In the genomic region with DNA sequence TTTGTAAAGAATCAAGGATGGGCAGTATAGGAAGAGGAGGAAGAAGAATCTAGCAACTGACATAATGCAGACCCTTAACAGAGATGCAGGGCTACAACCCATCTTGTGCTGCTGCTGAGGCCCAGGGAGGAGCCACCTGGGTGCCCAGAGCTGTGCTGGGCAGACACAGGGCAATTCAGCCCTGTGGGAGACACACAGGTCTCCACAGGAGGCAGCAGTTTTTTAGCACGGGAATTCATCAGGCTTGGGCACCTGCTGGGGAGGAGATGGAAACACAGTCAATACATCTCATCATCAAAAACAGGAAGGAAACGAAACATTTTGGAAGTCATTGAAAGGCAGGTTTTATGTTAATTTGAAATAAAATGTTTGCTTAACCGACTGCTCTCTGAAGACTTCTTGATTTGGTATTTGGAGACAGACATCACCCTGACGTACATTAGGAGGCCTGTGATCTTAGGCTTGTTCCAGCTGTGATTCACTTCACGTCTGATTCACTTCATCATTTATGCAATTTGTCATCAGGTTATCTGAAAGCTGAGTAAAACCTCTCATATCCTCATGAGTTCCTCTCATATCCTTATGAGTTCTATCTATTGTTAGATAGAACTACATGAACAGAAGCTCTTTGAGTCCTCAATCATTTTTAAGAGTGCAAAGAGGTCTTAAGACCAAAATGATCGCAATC, we compare ENCODE assay signal across 12 cellular contexts.
DNase-seq lines count a peak whose midpoint lies in the region; ATAC-seq, FAIRE-seq and TF ChIP-seq lines count a peak whose summit lies in the region.
"Had no signal": no experiment of that assay in that cellular context is flagged by ENCODE, and none has a peak within 500 bp of the region (broad histone marks: within the 10 kb centered on the region; RNA-seq: fewer than 3 reads in every experiment).

No MANE protein-coding gene starts in this region.

- no peaks in the 10 kb centered on the region for H3K9me3 Mint-ChIP-seq in activated CD4-positive, alpha-beta T cell treated with anti-CD3 and anti-CD28 coated beads for 36 hours (ENCODE audit: low read depth)
- H3K9me3 Mint-ChIP-seq in natural killer cell treated with Interleukin-12 subunit alpha and Interleukin-12 subunit beta and Interleukin-15 and Interleukin-18, amount 100 ng/mL, for 72 hours, result no peaks in the 10 kb centered on the region
- H3K9me3 Mint-ChIP-seq in activated T-helper 2 cell treated with anti-CD3 and anti-CD28 coated beads, Interferon-gamma antibody, Interleukin-2, Interleukin-4, amounts not matched to agents 10 μg/mL and 5 μg/mL and 100 μg/mL, durations not matched to agents 14 hours and 24 hours and 36 hours, result no peaks in the 10 kb centered on the region

- CTCF ChIA-PET in activated CD4-positive, alpha-beta T cell treated with anti-CD3 and anti-CD28 coated beads for 36 hours (lab: Charles Lee), result interaction anchor here (0.5 to 2.3 kb wide), 24 partner anchors 9 to 874 kb away, joined by 3 to 14 read pairs (median 5); a partner anchor contains a TSS

- no peaks in the 10 kb centered on the region for H3K27me3 ChIP-seq in bronchial epithelial cell (ENCODE audit: control insufficient read depth, insufficient read depth, low read length)

- H3K27me3 Mint-ChIP-seq in activated CD4-positive, alpha-beta T cell treated with anti-CD3 and anti-CD28 coated beads for 36 hours, result no peaks in the 10 kb centered on the region
- H3K27me3 Mint-ChIP-seq in natural killer cell treated with Interleukin-12 subunit alpha and Interleukin-12 subunit beta and Interleukin-15 and Interleukin-18, amount 100 ng/mL, for 72 hours, result no peaks in the 10 kb centered on the region
- H3K27me3 Mint-ChIP-seq in activated T-helper 2 cell treated with anti-CD3 and anti-CD28 coated beads, Interferon-gamma antibody, Interleukin-2, Interleukin-4, amounts not matched to agents 10 μg/mL and 5 μg/mL and 100 μg/mL, durations not matched to agents 14 hours and 24 hours and 36 hours (ENCODE audit: low read depth), result peaks cover 9% of the 10 kb centered on the region

- intact Hi-C loops in activated CD4-positive, alpha-beta T cell treated with anti-CD3 and anti-CD28 coated beads for 36 hours (cut with DNase I, micrococcal nuclease), result loop anchor here (1.0 to 10.0 kb wide), 6 partner anchors 18 to 399 kb away; a partner anchor contains a TSS
- intact Hi-C loops in activated T-helper 2 cell treated with anti-CD3 and anti-CD28 coated beads, Interferon-gamma antibody, Interleukin-2, Interleukin-4, amounts not matched to agents 10 μg/mL and 5 μg/mL and 100 μg/mL, durations not matched to agents 14 hours and 24 hours and 36 hours (cut with micrococcal nuclease), result loop anchor here (5.0 kb wide), 1 partner anchor 79 kb away; a partner anchor contains a TSS

- H3K4me3 ChIP-seq in bronchial epithelial cell (ENCODE audit: low read depth, low read length), result no peak overlapping the region
- H3K4me3 ChIP-seq: HAP-1 had no signal

- DNase-seq in activated CD4-positive, alpha-beta T cell treated with anti-CD3 and anti-CD28 coated beads for 36 hours, result peak; percentile 31
- DNase-seq in activated CD4-positive, alpha-beta T cell treated with anti-CD3 and anti-CD28 coated beads, Interleukin-2, amount 50 U/mL, for 48 hours, result no peak
- DNase-seq in HT1080 (ENCODE audit: low read depth) (peak; percentile 71), bronchial epithelial cell (ENCODE audit: low read depth) (peak; percentile 88), urothelium cell line (ENCODE audit: low spot score) (no peak)
- DNase-seq in natural killer cell treated with Interleukin-12 subunit alpha and Interleukin-12 subunit beta and Interleukin-15 and Interleukin-18, amount 100 ng/mL, for 72 hours (ENCODE audit: low spot score), result no peak
- no peak for DNase-seq in activated T-helper 2 cell treated with anti-CD3 and anti-CD28 coated beads, Interferon-gamma antibody, Interleukin-2, Interleukin-4, amounts not matched to agents 10 μg/mL and 5 μg/mL and 100 μg/mL, durations not matched to agents 14 hours and 24 hours and 36 hours (ENCODE audit: low spot score)
- DNase-seq: NCI-H1105 had no signal

- H3K36me3 Mint-ChIP-seq in activated CD4-positive, alpha-beta T cell treated with anti-CD3 and anti-CD28 coated beads for 36 hours (ENCODE audit: low read depth), result no peaks in the 10 kb centered on the region
- no peaks in the 10 kb centered on the region for H3K36me3 Mint-ChIP-seq in natural killer cell treated with Interleukin-12 subunit alpha and Interleukin-12 subunit beta and Interleukin-15 and Interleukin-18, amount 100 ng/mL, for 72 hours
- no peaks in the 10 kb centered on the region for H3K36me3 Mint-ChIP-seq in activated T-helper 2 cell treated with anti-CD3 and anti-CD28 coated beads, Interferon-gamma antibody, Interleukin-2, Interleukin-4, amounts not matched to agents 10 μg/mL and 5 μg/mL and 100 μg/mL, durations not matched to agents 14 hours and 24 hours and 36 hours (ENCODE audit: low read depth)

- peak; percentile 92 for ATAC-seq in activated CD4-positive, alpha-beta T cell treated with anti-CD3 and anti-CD28 coated beads for 36 hours
- peak in 1 of 2 donors; percentile 61 for ATAC-seq in natural killer cell treated with Interleukin-12 subunit alpha and Interleukin-12 subunit beta and Interleukin-15 and Interleukin-18, amount 100 ng/mL, for 72 hours
- ATAC-seq in HG02981 (IDR thresholded peaks at IDR 0.05; ENCODE audit: unreplicated experiment), result no peak

- H3K4me1 Mint-ChIP-seq in activated CD4-positive, alpha-beta T cell treated with anti-CD3 and anti-CD28 coated beads for 36 hours, result peaks cover 14% of the 10 kb centered on the region
- H3K4me1 Mint-ChIP-seq in natural killer cell treated with Interleukin-12 subunit alpha and Interleukin-12 subunit beta and Interleukin-15 and Interleukin-18, amount 100 ng/mL, for 72 hours (ENCODE audit: low read depth in 2 of 2), result peaks cover 23 to 25% of the 10 kb centered on the region in 2 donors
- H3K4me1 Mint-ChIP-seq in activated T-helper 2 cell treated with anti-CD3 and anti-CD28 coated beads, Interferon-gamma antibody, Interleukin-2, Interleukin-4, amounts not matched to agents 10 μg/mL and 5 μg/mL and 100 μg/mL, durations not matched to agents 14 hours and 24 hours and 36 hours (ENCODE audit: low read depth), result peaks cover 6% of the 10 kb centered on the region

- POLR2A ChIA-PET in activated CD4-positive, alpha-beta T cell treated with anti-CD3 and anti-CD28 coated beads for 36 hours (lab: Charles Lee), result interaction anchor here (0.8 kb wide), 1 partner anchor 22 kb away, joined by 5 read pairs; no protein-coding TSS in a partner anchor

- TF ChIP-seq CTCF in bronchial epithelial cell (IDR thresholded peaks at IDR 0.05; ENCODE audit: insufficient read depth, low read length, severe bottlenecking), result no peak

- no peak overlapping the region for H3K27ac Mint-ChIP-seq in activated CD4-positive, alpha-beta T cell treated with anti-CD3 and anti-CD28 coated beads for 36 hours
- peak overlapping the region in 1 of 2 donors; percentile 44 for H3K27ac Mint-ChIP-seq in natural killer cell treated with Interleukin-12 subunit alpha and Interleukin-12 subunit beta and Interleukin-15 and Interleukin-18, amount 100 ng/mL, for 72 hours
- H3K27ac Mint-ChIP-seq in activated T-helper 2 cell treated with anti-CD3 and anti-CD28 coated beads, Interferon-gamma antibody, Interleukin-2, Interleukin-4, amounts not matched to agents 10 μg/mL and 5 μg/mL and 100 μg/mL, durations not matched to agents 14 hours and 24 hours and 36 hours, result no peak overlapping the region

- FAIRE-seq in bronchial epithelial cell (lab: Jason Lieb, UNC) (no peak), urothelium cell line (lab: Jason Lieb, UNC) (no peak)
- FAIRE-seq: TTC549 had no signal

- H3K36me3 ChIP-seq in bronchial epithelial cell (ENCODE audit: control insufficient read depth, insufficient read depth, low read length), result no peaks in the 10 kb centered on the region
- H3K36me3 ChIP-seq: HAP-1 had no signal

- H3K4me3 Mint-ChIP-seq in activated CD4-positive, alpha-beta T cell treated with anti-CD3 and anti-CD28 coated beads for 36 hours, result no peak overlapping the region
- peak overlapping the region; percentile 74 for H3K4me3 Mint-ChIP-seq in natural killer cell treated with Interleukin-12 subunit alpha and Interleukin-12 subunit beta and Interleukin-15 and Interleukin-18, amount 100 ng/mL, for 72 hours
- H3K4me3 Mint-ChIP-seq in activated T-helper 2 cell treated with anti-CD3 and anti-CD28 coated beads, Interferon-gamma antibody, Interleukin-2, Interleukin-4, amounts not matched to agents 10 μg/mL and 5 μg/mL and 100 μg/mL, durations not matched to agents 14 hours and 24 hours and 36 hours (ENCODE audit: low read depth), result no peak overlapping the region
- H3K4me3 Mint-ChIP-seq: neural crest cell had no signal

Comparison
In these comparisons a context has a peak if more than half of its experiments do, and no peak if none do; other contexts are left out.
1. DNase-seq: peak in activated CD4-positive, alpha-beta T cell treated with anti-CD3 and anti-CD28 coated beads for 36 hours (single experiment), HT1080 (single experiment) and bronchial epithelial cell (single experiment); none in activated CD4-positive, alpha-beta T cell treated with anti-CD3 and anti-CD28 coated beads, Interleukin-2, amount 50 U/mL, for 48 hours (0 of 2), natural killer cell treated with Interleukin-12 subunit alpha and Interleukin-12 subunit beta and Interleukin-15 and Interleukin-18, amount 100 ng/mL, for 72 hours (single experiment), urothelium cell line (single experiment) and activated T-helper 2 cell treated with anti-CD3 and anti-CD28 coated beads, Interferon-gamma antibody, Interleukin-2, Interleukin-4, amounts not matched to agents 10 μg/mL and 5 μg/mL and 100 μg/mL, durations not matched to agents 14 hours and 24 hours and 36 hours (single experiment).